Comparison of ENCODE assay signal across 16 cellular contexts in the genomic region with DNA sequence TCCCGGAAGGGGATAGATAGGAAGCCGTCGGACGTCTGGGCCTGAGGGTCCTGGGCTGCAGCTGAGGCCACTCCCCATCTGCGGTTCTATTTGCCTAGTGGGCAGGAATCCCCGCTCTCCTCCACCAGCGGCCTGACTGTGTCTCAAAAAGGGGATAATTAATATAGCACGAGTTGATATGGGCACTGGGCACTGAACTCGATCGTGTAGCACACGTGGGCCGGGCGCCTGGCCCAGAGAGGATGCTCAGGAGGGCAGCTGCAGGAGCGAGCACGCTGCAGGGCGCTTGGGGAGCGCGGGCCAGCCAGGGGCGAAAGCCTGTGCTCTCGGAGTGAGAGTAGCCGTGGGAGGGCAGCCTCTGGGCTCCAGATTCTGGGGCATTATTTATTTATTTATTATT. TPM values are rescaled to one million over a fixed set of nuclear protein-coding genes. Genes with fewer than 3 reads are reported as not detected.
DNase-seq lines count a peak whose midpoint lies in the region; ATAC-seq and TF ChIP-seq lines count a peak whose summit lies in the region.
"Had no signal": no experiment of that assay in that cellular context is flagged by ENCODE, and none has a peak within 500 bp of the region (broad histone marks: within the 10 kb centered on the region; RNA-seq: fewer than 3 reads in every experiment).

No MANE protein-coding gene starts in this region.

- CTCF ChIA-PET in SK-N-SH (lab: Yijun Ruan, JAX): interaction anchor here (0.8 to 17.1 kb wide), 34 partner anchors 8 to 431 kb away, joined by 3 to 372 read pairs (median 5); no protein-coding TSS in a partner anchor

- H3K79me2 ChIP-seq in SK-N-SH (ENCODE audit: insufficient read depth): no peaks in the 10 kb centered on the region

- DNase-seq in SK-N-SH: peak; percentile 22
- DNase-seq in HuH-7 (ENCODE audit: low spot score): peak; percentile 4
- peak; percentile 72 for DNase-seq in mesenteric fat pad (ENCODE audit: low spot score)
- DNase-seq in upper lobe of right lung: peak; percentile 42
- no peak for DNase-seq in NCI-H82 (lab: John Stamatoyannopoulos, UW)
- DNase-seq in NCI-H1417 treated with DMSO at 0.1 percent for 48 hours (lab: John Stamatoyannopoulos, UW): no peak
- DNase-seq: AML-193; CD4-positive, CD25-positive, alpha-beta regulatory T cell; GF-D8; HFFc6 had no signal

- intact Hi-C loops in upper lobe of right lung (cut with DNase I): no loop called here

- H3K4me3 ChIP-seq in SK-N-SH (ENCODE audit: low read depth in 2 of 2, low read length in 1 of 2): no peak overlapping the region
- H3K4me3 ChIP-seq in upper lobe of right lung: no peak overlapping the region
- H3K4me3 ChIP-seq: BLaER1 had no signal

- H3K4me1 ChIP-seq in SK-N-SH (ENCODE audit: control insufficient read depth in 1 of 2, insufficient read depth in 2 of 2, low read depth in 1 of 2, low read length in 1 of 2) (peaks cover 0 to 16% of the 10 kb centered on the region in 2 experiments; a peak in 3 of 4 replicates), upper lobe of right lung (peaks cover 17% of the 10 kb centered on the region)

- ATAC-seq in SK-N-SH treated with all-trans-retinoic acid at 6 μM for 48 hours (no peak), upper lobe of right lung (no peak), HG02870 (IDR thresholded peaks at IDR 0.05; ENCODE audit: unreplicated experiment) (no peak)

- no peaks in the 10 kb centered on the region for H3K9me3 ChIP-seq in SK-N-SH
- H3K9me3 ChIP-seq in upper lobe of right lung: no peaks in the 10 kb centered on the region

- H4K20me1 ChIP-seq in SK-N-SH (ENCODE audit: insufficient read depth): no peaks in the 10 kb centered on the region

- WGBS in SK-N-SH (ENCODE audit: low lambda C conversion rate): 47% methylated on average over 17 of the region's 21 CpGs

- H3K27me3 ChIP-seq in SK-N-SH (ENCODE audit: insufficient read depth): peaks cover 28% of the 10 kb centered on the region
- H3K27me3 ChIP-seq in upper lobe of right lung: peaks cover 97% of the 10 kb centered on the region

- no peak overlapping the region for H3K9ac ChIP-seq in SK-N-SH
- H3K9ac ChIP-seq: BLaER1 had no signal

- no peaks in the 10 kb centered on the region for H3K9me2 ChIP-seq in SK-N-SH

- peaks cover 33% of the 10 kb centered on the region for H3F3A ChIP-seq in SK-N-SH (replicated peaks; ENCODE audit: insufficient read depth)

- POLR2A ChIA-PET in SK-N-SH (lab: Yijun Ruan, JAX): no interaction called here

- no peak overlapping the region for H3K27ac ChIP-seq in SK-N-SH (ENCODE audit: low read depth in 2 of 2, low read length in 1 of 2)
- no peak overlapping the region for H3K27ac ChIP-seq in upper lobe of right lung
- H3K27ac ChIP-seq: 22Rv1, BLaER1 had no signal

- TF ChIP-seq EP300 in SK-N-SH (IDR thresholded peaks at IDR 0.05; ENCODE audit: borderline replicate concordance in 1 of 2, low read depth in 1 of 2, low read length in 1 of 2): no peak

- H2AFZ ChIP-seq in SK-N-SH (ENCODE audit: low read depth): no peak overlapping the region

- no peaks in the 10 kb centered on the region for H3K36me3 ChIP-seq in SK-N-SH (replicated peaks in 1 of 2; ENCODE audit: control insufficient read depth in 1 of 2, insufficient read depth in 2 of 2, low read length in 1 of 2)
- H3K36me3 ChIP-seq in upper lobe of right lung: no peaks in the 10 kb centered on the region
- H3K36me3 ChIP-seq: BLaER1 had no signal

- no peak overlapping the region for H3K4me2 ChIP-seq in SK-N-SH

- TF ChIP-seq RAD21 in SK-N-SH (IDR thresholded peaks at IDR 0.05; ENCODE audit: low read length): no peak

- TF ChIP-seq CTCF in SK-N-SH (IDR thresholded peaks at IDR 0.05) (no peak), upper lobe of right lung (IDR thresholded peaks at IDR 0.05) (no peak)

TF ChIP-seq in SK-N-SH, 30 proteins besides CTCF, POLR2A, EP300 and RAD21:
- TF ChIP-seq, protein P1, sequence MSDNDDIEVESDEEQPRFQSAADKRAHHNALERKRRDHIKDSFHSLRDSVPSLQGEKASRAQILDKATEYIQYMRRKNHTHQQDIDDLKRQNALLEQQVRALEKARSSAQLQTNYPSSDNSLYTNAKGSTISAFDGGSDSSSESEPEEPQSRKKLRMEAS (IDR thresholded peaks at IDR 0.05; ENCODE audit: low read depth): no peak
- no peak for TF ChIP-seq SIN3A (IDR thresholded peaks at IDR 0.05; ENCODE audit: borderline replicate concordance, low read depth, low read length)
- TF ChIP-seq, protein P2, sequence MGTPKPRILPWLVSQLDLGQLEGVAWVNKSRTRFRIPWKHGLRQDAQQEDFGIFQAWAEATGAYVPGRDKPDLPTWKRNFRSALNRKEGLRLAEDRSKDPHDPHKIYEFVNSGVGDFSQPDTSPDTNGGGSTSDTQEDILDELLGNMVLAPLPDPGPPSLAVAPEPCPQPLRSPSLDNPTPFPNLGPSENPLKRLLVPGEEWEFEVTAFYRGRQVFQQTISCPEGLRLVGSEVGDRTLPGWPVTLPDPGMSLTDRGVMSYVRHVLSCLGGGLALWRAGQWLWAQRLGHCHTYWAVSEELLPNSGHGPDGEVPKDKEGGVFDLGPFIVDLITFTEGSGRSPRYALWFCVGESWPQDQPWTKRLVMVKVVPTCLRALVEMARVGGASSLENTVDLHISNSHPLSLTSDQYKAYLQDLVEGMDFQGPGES (IDR thresholded peaks at IDR 0.05; ENCODE audit: low read depth, low read length): no peak
- no peak for TF ChIP-seq TCF12 (IDR thresholded peaks at IDR 0.05)
- TF ChIP-seq GATA2 (CRISPR knock-in tag; IDR thresholded peaks at IDR 0.05): no peak

TF ChIP-seq in SK-N-SH treated with all-trans-retinoic acid at 6 μM for 48 hours, 23 proteins besides CTCF, POLR2A, EP300 and RAD21 (continues in another document):
- TF ChIP-seq ZNF8 (CRISPR knock-in tag; IDR thresholded peaks at IDR 0.05): no peak
- TF ChIP-seq, protein P3, sequence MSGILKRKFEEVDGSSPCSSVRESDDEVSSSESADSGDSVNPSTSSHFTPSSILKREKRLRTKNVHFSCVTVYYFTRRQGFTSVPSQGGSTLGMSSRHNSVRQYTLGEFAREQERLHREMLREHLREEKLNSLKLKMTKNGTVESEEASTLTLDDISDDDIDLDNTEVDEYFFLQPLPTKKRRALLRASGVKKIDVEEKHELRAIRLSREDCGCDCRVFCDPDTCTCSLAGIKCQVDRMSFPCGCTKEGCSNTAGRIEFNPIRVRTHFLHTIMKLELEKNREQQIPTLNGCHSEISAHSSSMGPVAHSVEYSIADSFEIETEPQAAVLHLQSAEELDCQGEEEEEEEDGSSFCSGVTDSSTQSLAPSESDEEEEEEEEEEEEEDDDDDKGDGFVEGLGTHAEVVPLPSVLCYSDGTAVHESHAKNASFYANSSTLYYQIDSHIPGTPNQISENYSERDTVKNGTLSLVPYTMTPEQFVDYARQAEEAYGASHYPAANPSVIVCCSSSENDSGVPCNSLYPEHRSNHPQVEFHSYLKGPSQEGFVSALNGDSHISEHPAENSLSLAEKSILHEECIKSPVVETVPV (CRISPR knock-in tag; IDR thresholded peaks at IDR 0.05): no peak
- TF ChIP-seq ZFP30 (CRISPR knock-in tag; IDR thresholded peaks at IDR 0.05): no peak
- TF ChIP-seq, protein P4, sequence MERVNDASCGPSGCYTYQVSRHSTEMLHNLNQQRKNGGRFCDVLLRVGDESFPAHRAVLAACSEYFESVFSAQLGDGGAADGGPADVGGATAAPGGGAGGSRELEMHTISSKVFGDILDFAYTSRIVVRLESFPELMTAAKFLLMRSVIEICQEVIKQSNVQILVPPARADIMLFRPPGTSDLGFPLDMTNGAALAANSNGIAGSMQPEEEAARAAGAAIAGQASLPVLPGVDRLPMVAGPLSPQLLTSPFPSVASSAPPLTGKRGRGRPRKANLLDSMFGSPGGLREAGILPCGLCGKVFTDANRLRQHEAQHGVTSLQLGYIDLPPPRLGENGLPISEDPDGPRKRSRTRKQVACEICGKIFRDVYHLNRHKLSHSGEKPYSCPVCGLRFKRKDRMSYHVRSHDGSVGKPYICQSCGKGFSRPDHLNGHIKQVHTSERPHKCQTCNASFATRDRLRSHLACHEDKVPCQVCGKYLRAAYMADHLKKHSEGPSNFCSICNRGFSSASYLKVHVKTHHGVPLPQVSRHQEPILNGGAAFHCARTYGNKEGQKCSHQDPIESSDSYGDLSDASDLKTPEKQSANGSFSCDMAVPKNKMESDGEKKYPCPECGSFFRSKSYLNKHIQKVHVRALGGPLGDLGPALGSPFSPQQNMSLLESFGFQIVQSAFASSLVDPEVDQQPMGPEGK (CRISPR knock-in tag; IDR thresholded peaks at IDR 0.05; ENCODE audit: borderline replicate concordance): no peak
- TF ChIP-seq ARNTL (CRISPR knock-in tag; IDR thresholded peaks at IDR 0.05; ENCODE audit: borderline replicate concordance, low read depth): no peak
- TF ChIP-seq BACH2 (CRISPR knock-in tag; IDR thresholded peaks at IDR 0.05; ENCODE audit: borderline replicate concordance): no peak
- TF ChIP-seq, protein P5, sequence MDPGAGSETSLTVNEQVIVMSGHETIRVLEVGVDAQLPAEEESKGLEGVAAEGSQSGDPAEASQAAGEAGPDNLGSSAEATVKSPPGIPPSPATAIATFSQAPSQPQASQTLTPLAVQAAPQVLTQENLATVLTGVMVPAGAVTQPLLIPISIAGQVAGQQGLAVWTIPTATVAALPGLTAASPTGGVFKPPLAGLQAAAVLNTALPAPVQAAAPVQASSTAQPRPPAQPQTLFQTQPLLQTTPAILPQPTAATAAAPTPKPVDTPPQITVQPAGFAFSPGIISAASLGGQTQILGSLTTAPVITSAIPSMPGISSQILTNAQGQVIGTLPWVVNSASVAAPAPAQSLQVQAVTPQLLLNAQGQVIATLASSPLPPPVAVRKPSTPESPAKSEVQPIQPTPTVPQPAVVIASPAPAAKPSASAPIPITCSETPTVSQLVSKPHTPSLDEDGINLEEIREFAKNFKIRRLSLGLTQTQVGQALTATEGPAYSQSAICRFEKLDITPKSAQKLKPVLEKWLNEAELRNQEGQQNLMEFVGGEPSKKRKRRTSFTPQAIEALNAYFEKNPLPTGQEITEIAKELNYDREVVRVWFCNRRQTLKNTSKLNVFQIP (CRISPR knock-in tag; IDR thresholded peaks at IDR 0.05; ENCODE audit: borderline replicate concordance, low read depth): no peak
- no peak for TF ChIP-seq OSR1 (CRISPR knock-in tag; IDR thresholded peaks at IDR 0.05)
- TF ChIP-seq ISL1 (CRISPR knock-in tag; IDR thresholded peaks at IDR 0.05): no peak
- no peak for TF ChIP-seq ZC3H10 (CRISPR knock-in tag; IDR thresholded peaks at IDR 0.05)
- no peak for TF ChIP-seq SNAI2 (CRISPR knock-in tag; IDR thresholded peaks at IDR 0.05)
- no peak for TF ChIP-seq TCF4 (CRISPR knock-in tag; IDR thresholded peaks at IDR 0.05; ENCODE audit: borderline replicate concordance)

RNA-seq across cellular contexts. Expression of a gene that starts 8.8 kb away (rescaled TPM):
- 0.03 and 0.16 TPM in 2 replicates for polyA plus RNA-seq in SK-N-SH (2012; rRNA removed)
- polyA plus RNA-seq in SK-N-SH (2012; cell fraction: cytosol; rRNA removed): 0.08 and 0.14 TPM in 2 replicates
- 0.14 and 0.33 TPM in 2 replicates for polyA plus RNA-seq in SK-N-SH (2012; cell fraction: nucleus; rRNA removed)
- total RNA-seq in mesenteric fat pad (not detected), upper lobe of right lung (not detected)
- total RNA-seq: A673; CD4-positive, CD25-positive, alpha-beta regulatory T cell; HFFc6; HT-29 had no signal
- polyA plus RNA-seq: CD4-positive, CD25-positive, alpha-beta regulatory T cell had no signal

Comparison
In these comparisons a context has a peak if more than half of its experiments do, and no peak if none do; other contexts are left out.
1. DNase-seq: peak in SK-N-SH (single experiment), HuH-7 (single experiment), mesenteric fat pad (single experiment) and upper lobe of right lung (single experiment); none in NCI-H82 (single experiment) and NCI-H1417 treated with DMSO at 0.1 percent for 48 hours (single experiment).